Comparison of ENCODE assay signal across 35 cellular contexts in genomic region chr11:76426660-76427059, GRCh38.
"Had no signal": no experiment of that assay in that cellular context is flagged by ENCODE, and none has a peak within 500 bp of the region (broad histone marks: within the 10 kb centered on the region; RNA-seq: fewer than 3 reads in every experiment).

No MANE protein-coding gene starts in this region.

- H3K9me3 ChIP-seq: MG63 had no signal

- H3K36me3 ChIP-seq: MG63 had no signal

- DNase-seq: Kasumi-1, MG63, MM.1S, MV-4-11, NCI-H1048, NCI-H1092, NCI-H1092 treated with DMSO at 0.1 percent for 48 hours, NCI-H1105, NCI-H1105 treated with DMSO at 0.1 percent for 48 hours, NCI-H1417, NCI-H1417 treated with DMSO at 0.1 percent for 48 hours, NCI-H1436, NCI-H1436 treated with DMSO at 0.1 percent for 48 hours, NCI-H146, NCI-H1694, NCI-H1694 treated with DMSO at 0.1 percent for 48 hours, NCI-H187, NCI-H187 treated with DMSO at 0.1 percent for 48 hours, NCI-H1930, NCI-H2029, NCI-H2029 treated with DMSO at 0.1 percent for 48 hours, NCI-H2081, NCI-H2081 treated with DMSO at 0.1 percent for 48 hours, NCI-H2107, NCI-H2171, NCI-H2171 treated with DMSO at 0.1 percent for 48 hours, NCI-H2227 treated with DMSO at 0.1 percent for 48 hours, NCI-H226, NCI-H345, NCI-H446, NCI-H446 treated with DMSO at 0.1 percent for 48 hours, NCI-H510A, NCI-H510A treated with DMSO at 0.1 percent for 48 hours, NCI-H524, NCI-H524 treated with DMSO at 0.1 percent for 48 hours had no signal

- H3K4me3 ChIP-seq: MG63 had no signal

- H3K27me3 ChIP-seq: MG63 had no signal
